ENCODE assay signal across 26 cellular contexts in genomic region chr15:67738056-67738455, GRCh38.
"Had no signal": no experiment of that assay in that cellular context is flagged by ENCODE, and none has a peak within 500 bp of the region (broad histone marks: within the 10 kb centered on the region; RNA-seq: fewer than 3 reads in every experiment).

No MANE protein-coding gene starts in this region.

- H3K4me1 ChIP-seq: colonic mucosa, gastrocnemius medialis, left lung, lower lobe of right lung had no signal

- H3K9me3 ChIP-seq: colonic mucosa, esophagus squamous epithelium, gastrocnemius medialis, heart right ventricle, left lung, lower lobe of right lung had no signal

- H3K27ac Mint-ChIP-seq: dendritic cell treated with granulocyte-macrophage colony-stimulating factor and Interleukin-4, amounts not matched to agents 40 ng/mL and 50 ng/mL, for 4 days; endodermal cell; mesothelial cell of epicardium had no signal

- H3K36me3 ChIP-seq: colonic mucosa, esophagus squamous epithelium, gastrocnemius medialis, left lung, lower lobe of right lung had no signal

- H3K27me3 ChIP-seq: colonic mucosa, esophagus squamous epithelium, gastrocnemius medialis, heart right ventricle, left lung had no signal

- DNase-seq: colonic mucosa; cortex of kidney; effector CD8-positive, alpha-beta T cell; effector memory CD8-positive, alpha-beta T cell; endodermal cell; erythroblast; esophagus squamous epithelium; foreskin fibroblast; foreskin melanocyte; gastrocnemius medialis; glutamatergic neuron; head of caudate nucleus; heart right ventricle; hippocampal formation; left cardiac atrium; left lung; left ventricle myocardium superior; lower lobe of right lung; mesenchymal stem cell had no signal

- FAIRE-seq: endometrium, islet of Langerhans, keratinocyte had no signal

- H3K4me3 ChIP-seq: colonic mucosa, esophagus squamous epithelium, gastrocnemius medialis, heart right ventricle, left lung, lower lobe of right lung had no signal

- H3K9me3 Mint-ChIP-seq: dendritic cell treated with granulocyte-macrophage colony-stimulating factor and Interleukin-4, amounts not matched to agents 40 ng/mL and 50 ng/mL, for 4 days; effector memory CD8-positive, alpha-beta T cell; endodermal cell; mesothelial cell of epicardium had no signal

- ATAC-seq: effector memory CD8-positive, alpha-beta T cell; esophagus mucosa; gastrocnemius medialis; heart right ventricle; left cardiac atrium; left lung; left ventricle myocardium superior; lower lobe of right lung had no signal

- H3K27me3 Mint-ChIP-seq: dendritic cell treated with granulocyte-macrophage colony-stimulating factor and Interleukin-4, amounts not matched to agents 40 ng/mL and 50 ng/mL, for 4 days; effector memory CD8-positive, alpha-beta T cell had no signal

- H3K4me3 Mint-ChIP-seq: dendritic cell treated with granulocyte-macrophage colony-stimulating factor and Interleukin-4, amounts not matched to agents 40 ng/mL and 50 ng/mL, for 4 days; effector memory CD8-positive, alpha-beta T cell; endodermal cell; mesothelial cell of epicardium had no signal

- H3K27ac ChIP-seq: colonic mucosa, epithelial cell of prostate, esophagus squamous epithelium, gastrocnemius medialis, heart right ventricle, left lung, lower lobe of right lung had no signal
